In genomic region chr19:49593233-49594113, GRCh38 we compare ENCODE assay signal across 8 cellular contexts. TPM values are rescaled to one million over a fixed set of nuclear protein-coding genes. Genes with fewer than 3 reads are reported as not detected.
A peak's percentile ranks its signal among the peaks of the same experiment; 100 is the strongest.
DNase-seq lines count a peak whose midpoint lies in the region; ATAC-seq and TF ChIP-seq lines count a peak whose summit lies in the region.

No MANE protein-coding gene starts in this region.

- no peaks in the 10 kb centered on the region for H3K27me3 ChIP-seq in kidney epithelial cell (ENCODE audit: control insufficient read depth, insufficient read depth, low read length)

- peaks cover 3% of the 10 kb centered on the region for H3K36me3 ChIP-seq in kidney epithelial cell (ENCODE audit: control insufficient read depth, insufficient read depth, low read length)

- TF ChIP-seq CTCF in GM10266 (IDR thresholded peaks at IDR 0.05; ENCODE audit: control insufficient read depth, insufficient read depth, low read depth, missing control alignments) (no peak), kidney epithelial cell (IDR thresholded peaks at IDR 0.05; ENCODE audit: insufficient read depth, low read length, poor library complexity, severe bottlenecking) (no peak)

- peak; percentile 100 for DNase-seq in GM10266 (ENCODE audit: extremely low spot score)
- DNase-seq in NCI-H2196 treated with DMSO at 0.1 percent for 48 hours (lab: John Stamatoyannopoulos, UW; ENCODE audit: unreplicated experiment): peak; percentile 91
- peak; percentile 90 to 95 for DNase-seq in activated CD4-positive, alpha-beta T cell treated with anti-CD3 and anti-CD28 coated beads for 24 hours (ENCODE audit: low read depth in 2 of 2)
- peak; percentile 99 for DNase-seq in cerebellum (ENCODE audit: low spot score)
- DNase-seq in kidney epithelial cell (ENCODE audit: low read depth): peak; percentile 61
- peak; percentile 89 to 93 (median 93) for DNase-seq in stimulated activated CD4-positive, alpha-beta T cell treated with anti-CD3 and anti-CD28 coated beads, Interleukin-12 subunit alpha, Interleukin-12 subunit beta, amount 100 ng/mL, for 48 hours (ENCODE audit: low read depth in 2 of 3, low spot score in 1 of 3)

- peak overlapping the region; percentile 52 for H3K4me3 ChIP-seq in kidney epithelial cell (ENCODE audit: low read depth, low read length)

- ATAC-seq in HG02759 (IDR thresholded peaks at IDR 0.05; ENCODE audit: unreplicated experiment) (peak; percentile 39), GM21723 (IDR thresholded peaks at IDR 0.05; ENCODE audit: unreplicated experiment) (no peak)

RNA-seq across cellular contexts. Expression of gene PRR12, which starts 2.5 kb away (rescaled TPM):
- total RNA-seq in cerebellum (5.2 TPM), kidney epithelial cell (8.9 and 11.5 TPM in 2 replicates)

RNA-seq across cellular contexts. Expression of gene PRRG2, which starts 12.4 kb away (rescaled TPM):
- total RNA-seq in cerebellum (0.45 TPM), kidney epithelial cell (5.4 and 7.2 TPM in 2 replicates)

RNA-seq across cellular contexts. Expression of gene NOSIP, which starts 13.1 kb away (rescaled TPM):
- total RNA-seq in cerebellum (25.4 TPM), kidney epithelial cell (89.4 and 91.4 TPM in 2 replicates)

RNA-seq across cellular contexts. Expression of gene RRAS, which starts 46.5 kb away (rescaled TPM):
- total RNA-seq in cerebellum: 0.91 TPM
- total RNA-seq in kidney epithelial cell: 32.8 and 44.1 TPM in 2 replicates

RNA-seq across cellular contexts. Expression of gene SCAF1, which starts 48.5 kb away (rescaled TPM):
- total RNA-seq in cerebellum (9.6 TPM), kidney epithelial cell (38.9 and 51.1 TPM in 2 replicates)
